ENCODE assay signal across 8 cellular contexts in the genomic region with DNA sequence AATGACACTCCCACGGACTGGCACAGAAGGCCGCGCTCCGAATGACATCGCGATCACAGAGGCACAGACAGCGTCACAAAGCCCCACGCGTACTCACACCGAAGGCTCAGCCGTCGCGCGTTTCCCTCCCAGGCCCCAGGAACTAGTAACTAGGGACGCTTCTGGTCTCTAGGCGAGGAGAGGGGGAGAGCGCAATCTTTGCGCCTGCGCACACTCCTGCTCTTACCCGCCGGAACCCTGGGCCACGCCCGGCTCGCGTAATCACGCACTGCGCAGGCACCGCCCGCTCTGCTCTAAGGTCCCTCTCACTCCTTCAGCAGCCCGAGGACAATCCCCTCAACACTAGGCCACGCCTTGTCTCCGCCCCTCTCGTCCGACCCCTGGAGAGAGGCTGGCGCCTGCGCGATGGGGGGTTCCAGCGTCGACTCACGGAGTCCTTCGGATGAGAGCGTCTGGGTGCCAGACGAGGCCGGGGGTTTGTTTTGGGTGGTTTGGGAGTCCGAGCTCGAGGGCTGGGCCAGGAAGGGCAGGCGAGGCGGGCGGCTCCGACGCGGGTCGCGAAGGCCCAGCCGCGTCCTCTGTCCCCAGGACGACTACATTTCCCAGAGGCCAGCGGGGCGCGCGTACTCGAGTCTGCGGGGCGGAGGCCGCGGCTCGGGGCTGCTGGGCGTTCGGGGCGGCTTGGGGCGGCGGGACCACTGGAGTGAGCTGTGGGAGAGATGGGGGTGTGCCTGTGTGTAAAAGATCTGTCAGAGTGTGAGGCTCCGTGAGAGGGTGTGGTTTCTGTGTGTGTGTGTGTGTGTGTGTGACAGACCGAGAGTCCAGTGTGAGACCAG. TPM values are rescaled to one million over a fixed set of nuclear protein-coding genes. Genes with fewer than 3 reads are reported as not detected.
DNase-seq lines count a peak whose midpoint lies in the region; ATAC-seq and TF ChIP-seq lines count a peak whose summit lies in the region.

Gene ZNF471, plus strand, starts transcription at position 410 of the 836 bp plus-strand sequence. CDS start 3,717 bp downstream, outside the sequence.

- H3K4me3 ChIP-seq in AG10803 (ENCODE audit: low read length), result peak within 1 kb of the TSS; percentile 89
- peak within 1 kb of the TSS; percentile 35 to 87 (median 73) for H3K4me3 ChIP-seq in heart left ventricle
- H3K4me3 ChIP-seq in tibial artery, result peak within 1 kb of the TSS; percentile 69 to 82

- H3K4me1 ChIP-seq in heart left ventricle, result peaks cover 0 to 13% (median 6%) of the 10 kb centered on the region in 12 donors
- H3K4me1 ChIP-seq in tibial artery, result peaks cover 0 to 8% (median 4%) of the 10 kb centered on the region in 4 donors

- peaks cover 15% of the 10 kb centered on the region for H3K36me3 Mint-ChIP-seq in activated naive CD8-positive, alpha-beta T cell treated with anti-CD3 and anti-CD28 coated beads, Interleukin-2, amount 50 U/mL, for 24 hours (ENCODE audit: low read depth)

- no peak within 1 kb of the TSS for H3K27ac Mint-ChIP-seq in activated naive CD8-positive, alpha-beta T cell treated with anti-CD3 and anti-CD28 coated beads, Interleukin-2, amount 50 U/mL, for 24 hours

- H3K4me1 Mint-ChIP-seq in activated naive CD8-positive, alpha-beta T cell treated with anti-CD3 and anti-CD28 coated beads, Interleukin-2, amount 50 U/mL, for 24 hours, result peaks cover 6% of the 10 kb centered on the region

- H3K36me3 ChIP-seq in heart left ventricle (peaks cover 0 to 12% (median 0%) of the 10 kb centered on the region in 9 donors), tibial artery (peaks cover 9 to 15% (median 12%) of the 10 kb centered on the region in 3 donors)

- no peaks in the 10 kb centered on the region for H3K27me3 Mint-ChIP-seq in activated naive CD8-positive, alpha-beta T cell treated with anti-CD3 and anti-CD28 coated beads, Interleukin-2, amount 50 U/mL, for 24 hours

- DNase-seq in AG10803 (ENCODE audit: low read depth) (peak; percentile 98), HS-5 (ENCODE audit: low read depth) (peak; percentile 92), T follicular helper cell (ENCODE audit: low read depth) (peak; percentile 55), heart left ventricle (peak; percentile 99 to 100 (median 99)), pons (ENCODE audit: low spot score) (peak; percentile 98), tibial artery (peak; percentile 99)
- DNase-seq in activated naive CD8-positive, alpha-beta T cell treated with anti-CD3 and anti-CD28 coated beads, Interleukin-2, amount 50 U/mL, for 24 hours, result peak; percentile 82

- peaks cover 38% of the 10 kb centered on the region for H3K9me3 Mint-ChIP-seq in activated naive CD8-positive, alpha-beta T cell treated with anti-CD3 and anti-CD28 coated beads, Interleukin-2, amount 50 U/mL, for 24 hours

- intact Hi-C loops in heart left ventricle (cut with DNase I), result loop anchor here in 6 of 10 donors (1.0 to 10.0 kb wide), 7 partner anchors 29 to 165 kb away; partner anchors contain the start of genes ZNF582 (in 2 of the 6), ZFP28 (in 1 of the 6) and ZNF835 (in 1 of the 6)
- intact Hi-C loops in tibial artery (cut with DNase I; ENCODE audit: low total_unique reads), result loop anchor here (10.0 kb wide), 1 partner anchor 87 kb away; the partner anchor contains the start of gene ZNF71

- no peaks in the 10 kb centered on the region for H3K27me3 ChIP-seq in heart left ventricle
- H3K27me3 ChIP-seq in tibial artery, result no peaks in the 10 kb centered on the region

- TF ChIP-seq CTCF in AG10803 (conservative IDR thresholded peaks at IDR 0.05; ENCODE audit: low read length) (no peak), heart left ventricle (IDR thresholded peaks at IDR 0.05) (no peak), tibial artery (IDR thresholded peaks at IDR 0.05) (no peak)

- H3K27ac ChIP-seq in heart left ventricle, result peak within 1 kb of the TSS; percentile 90 to 100 (median 98)
- H3K27ac ChIP-seq in tibial artery, result peak within 1 kb of the TSS; percentile 97 to 99

- H3K9me3 ChIP-seq in heart left ventricle (peaks cover 0 to 51% (median 0%) of the 10 kb centered on the region in 12 donors), tibial artery (peaks cover 0 to 17% (median 0%) of the 10 kb centered on the region in 3 donors)

- peak; percentile 99 for ATAC-seq in activated naive CD8-positive, alpha-beta T cell treated with anti-CD3 and anti-CD28 coated beads, Interleukin-2, amount 50 U/mL, for 24 hours
- peak; percentile 100 for ATAC-seq in heart left ventricle
- ATAC-seq in HG03175 (IDR thresholded peaks at IDR 0.05; ENCODE audit: unreplicated experiment), result no peak

- peak in 1 of 2 donors; percentile 62 for TF ChIP-seq POLR2A in heart left ventricle (IDR thresholded peaks at IDR 0.05)

- 0 to 1% (median 0%) methylated on average over 52 to 74 of the region's 74 CpGs for WGBS in heart left ventricle, 4 donors

- no peak within 1 kb of the TSS for H3K4me3 Mint-ChIP-seq in activated naive CD8-positive, alpha-beta T cell treated with anti-CD3 and anti-CD28 coated beads, Interleukin-2, amount 50 U/mL, for 24 hours

RNA-seq across cellular contexts. Expression of gene ZNF471, which starts in this region (rescaled TPM):
- 1 to 10 TPM; 3.3 to 7.9 (median 4.7) TPM for total RNA-seq in heart left ventricle
- polyA plus RNA-seq in heart left ventricle, result 1 to 10 TPM; 2.3 to 3.4 TPM
